12 cellular contexts compared by ENCODE assay signal in the genomic region with DNA sequence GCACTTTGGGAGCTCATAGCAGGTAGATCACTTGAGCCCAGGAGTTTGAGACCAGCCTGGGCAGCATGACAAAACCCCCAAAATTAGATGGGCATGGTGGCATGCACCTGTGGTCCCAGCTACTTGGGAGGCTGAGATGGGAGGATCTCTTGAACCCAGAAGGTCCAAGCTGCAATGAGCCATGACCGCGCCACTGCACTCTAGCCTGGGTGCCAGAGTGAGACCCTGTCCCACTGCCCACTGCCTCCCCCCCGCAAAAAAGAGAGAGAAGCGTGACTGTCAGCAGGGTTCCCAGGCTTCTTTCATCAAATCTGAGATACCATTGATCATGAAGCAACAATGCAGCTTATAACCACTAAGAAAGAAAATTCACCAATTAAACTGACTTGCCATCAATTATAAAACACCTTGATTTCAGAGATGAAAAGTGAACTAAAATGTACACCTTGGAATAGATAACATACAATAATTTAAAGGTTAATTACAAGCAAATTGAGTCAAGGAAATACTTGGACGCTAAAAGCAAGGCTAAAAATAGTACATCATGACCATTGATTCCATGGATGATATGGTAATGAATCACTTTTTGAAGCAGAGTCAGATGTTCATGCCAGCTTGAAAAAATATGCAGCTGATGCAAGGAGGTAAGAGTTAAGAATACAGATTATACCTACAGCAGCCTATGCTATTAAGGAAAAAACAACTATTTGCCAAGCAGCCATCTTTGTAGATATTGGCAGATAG.
DNase-seq lines count a peak whose midpoint lies in the region; ATAC-seq and TF ChIP-seq lines count a peak whose summit lies in the region.
"Had no signal": no experiment of that assay in that cellular context is flagged by ENCODE, and none has a peak within 500 bp of the region (broad histone marks: within the 10 kb centered on the region; RNA-seq: fewer than 3 reads in every experiment).

No MANE protein-coding gene starts in this region.

- peak overlapping the region; percentile 13; the same call in 1 of the 2 replicates for H3K9ac ChIP-seq in SK-N-SH

- no peak for TF ChIP-seq RAD21 in SK-N-SH (IDR thresholded peaks at IDR 0.05; ENCODE audit: low read length)

- 58% methylated on average over 5 of the region's 5 CpGs for WGBS in SK-N-SH (ENCODE audit: low lambda C conversion rate)
- WGBS in right cardiac atrium: 82% methylated on average over 5 of the region's 5 CpGs

- 0 out of 2 replicates have a peak overlapping the region, but pooled peaks have one; percentile 11 for H2AFZ ChIP-seq in SK-N-SH (ENCODE audit: low read depth)

- no peaks in the 10 kb centered on the region for H4K20me1 ChIP-seq in SK-N-SH (ENCODE audit: insufficient read depth)

- no peak for TF ChIP-seq CTCF in SK-N-SH (IDR thresholded peaks at IDR 0.05)
- no peak for TF ChIP-seq CTCF in retinal pigment epithelial cell (conservative IDR thresholded peaks at IDR 0.05; ENCODE audit: low read depth, low read length)

- H3K27me3 ChIP-seq in SK-N-SH (ENCODE audit: insufficient read depth) (no peaks in the 10 kb centered on the region), right cardiac atrium (ENCODE audit: control insufficient read depth, insufficient read depth) (no peaks in the 10 kb centered on the region)
- H3K27me3 ChIP-seq: dorsolateral prefrontal cortex had no signal

- no peaks in the 10 kb centered on the region for H3K79me2 ChIP-seq in SK-N-SH (ENCODE audit: insufficient read depth)

- H3K4me1 ChIP-seq in SK-N-SH (ENCODE audit: control insufficient read depth in 1 of 2, insufficient read depth in 2 of 2, low read depth in 1 of 2, low read length in 1 of 2) (peaks cover 0 to 16% of the 10 kb centered on the region in 2 experiments; a peak in 1 of 4 replicates), right cardiac atrium (ENCODE audit: control insufficient read depth, insufficient read depth, low read length) (peaks cover 2% of the 10 kb centered on the region)

- H3K36me3 ChIP-seq in SK-N-SH (replicated peaks in 1 of 2; ENCODE audit: control insufficient read depth in 1 of 2, insufficient read depth in 2 of 2, low read length in 1 of 2): peaks cover 0 to 3% of the 10 kb centered on the region in 2 experiments

- no peak for ATAC-seq in right cardiac atrium

- H3K9me3 ChIP-seq in SK-N-SH: no peaks in the 10 kb centered on the region
- H3K9me3 ChIP-seq in right cardiac atrium (ENCODE audit: control insufficient read depth, low read length): no peaks in the 10 kb centered on the region

- intact Hi-C loops in right cardiac atrium (cut with DNase I): no loop called here

- POLR2A ChIA-PET in SK-N-SH (lab: Yijun Ruan, JAX): no interaction called here

- peak overlapping the region; percentile 15; the same call in 1 of the 2 replicates for H3K4me2 ChIP-seq in SK-N-SH

- H3F3A ChIP-seq in SK-N-SH (replicated peaks; ENCODE audit: insufficient read depth): peaks cover 5% of the 10 kb centered on the region

- H3K27ac ChIP-seq in SK-N-SH (ENCODE audit: low read depth in 2 of 2, low read length in 1 of 2): peak overlapping the region in 1 of 2 experiments; percentile 59; a peak in 3 of 4 replicates
- H3K27ac ChIP-seq in right cardiac atrium (ENCODE audit: low read length): no peak overlapping the region
- H3K27ac ChIP-seq: dorsolateral prefrontal cortex had no signal

- H3K9me2 ChIP-seq in SK-N-SH: no peaks in the 10 kb centered on the region

- TF ChIP-seq EP300 in SK-N-SH (IDR thresholded peaks at IDR 0.05; ENCODE audit: borderline replicate concordance in 1 of 2, low read depth in 1 of 2, low read length in 1 of 2): peak in 1 of 2 experiments; percentile 38; a peak in 1 of 4 replicates

- H3K4me3 ChIP-seq in SK-N-SH (ENCODE audit: low read depth in 2 of 2, low read length in 1 of 2) (no peak overlapping the region), retinal pigment epithelial cell (ENCODE audit: low read length) (no peak overlapping the region), right cardiac atrium (ENCODE audit: low read length) (no peak overlapping the region)
- H3K4me3 ChIP-seq: dorsolateral prefrontal cortex had no signal

- DNase-seq in GM04503 (ENCODE audit: low read depth) (peak; percentile 28), SK-N-SH (no peak), fibroblast of peridontal ligament (ENCODE audit: extremely low read depth) (peak; percentile 83), retinal pigment epithelial cell (ENCODE audit: low read depth) (peak; percentile 73), right cardiac atrium (no peak), NCI-H524 (lab: John Stamatoyannopoulos, UW) (no peak), NCI-H1694 (lab: John Stamatoyannopoulos, UW) (no peak)
- no peak for DNase-seq in activated CD4-positive, alpha-beta T cell treated with anti-CD3 and anti-CD28 coated beads for 4 hours
- DNase-seq: activated naive CD8-positive, alpha-beta T cell treated with anti-CD3 and anti-CD28 coated beads, Interleukin-2, amount 10 ng/mL, durations not matched to agents 7 days and 5 days; dorsolateral prefrontal cortex; hypothalamus; NCI-H2227 treated with DMSO at 0.1 percent for 48 hours had no signal

- CTCF ChIA-PET in SK-N-SH (lab: Yijun Ruan, JAX): interaction anchor here (0.7 to 2.5 kb wide), 3 partner anchors 11 to 223 kb away, joined by 3 to 9 read pairs (median 4); no protein-coding TSS in a partner anchor

TF ChIP-seq in SK-N-SH, 30 proteins besides CTCF, POLR2A, EP300 and RAD21:
- peak; percentile 67; the same call in 1 of the 2 replicates for TF ChIP-seq FOSL2 (IDR thresholded peaks at IDR 0.05; ENCODE audit: borderline replicate concordance, low read depth)
- TF ChIP-seq YY1 (IDR thresholded peaks at IDR 0.05; ENCODE audit: low read depth): peak; percentile 41; the same call in 1 of the 2 replicates
- no peak for TF ChIP-seq USF1 (IDR thresholded peaks at IDR 0.05; ENCODE audit: borderline replicate concordance, low read depth)
- peak; percentile 41; the same call in 1 of the 2 replicates for TF ChIP-seq NFIC (IDR thresholded peaks at IDR 0.05; ENCODE audit: borderline replicate concordance)
- no peak for TF ChIP-seq MAX (IDR thresholded peaks at IDR 0.05; ENCODE audit: low read depth)
- TF ChIP-seq JUND (IDR thresholded peaks at IDR 0.05): peak; percentile 71
- TF ChIP-seq TCF12 (IDR thresholded peaks at IDR 0.05): peak; percentile 58
- TF ChIP-seq MEF2A (IDR thresholded peaks at IDR 0.05; ENCODE audit: borderline replicate concordance, low read depth): peak; percentile 91
- no peak for TF ChIP-seq TEAD4 (IDR thresholded peaks at IDR 0.05; ENCODE audit: borderline replicate concordance, insufficient read depth)
- TF ChIP-seq NRF1 (IDR thresholded peaks at IDR 0.05; ENCODE audit: low read depth, low read length): no peak

Comparison
In these comparisons a context has a peak if more than half of its experiments do, and no peak if none do; other contexts are left out.
1. DNase-seq: peak in GM04503 (single experiment), fibroblast of peridontal ligament (single experiment) and retinal pigment epithelial cell (single experiment); none in SK-N-SH (single experiment), right cardiac atrium (0 of 3), activated CD4-positive, alpha-beta T cell treated with anti-CD3 and anti-CD28 coated beads for 4 hours (0 of 2), NCI-H524 (0 of 2) and NCI-H1694 (single experiment).